ENCODE assay signal across 8 cellular contexts in the genomic region with DNA sequence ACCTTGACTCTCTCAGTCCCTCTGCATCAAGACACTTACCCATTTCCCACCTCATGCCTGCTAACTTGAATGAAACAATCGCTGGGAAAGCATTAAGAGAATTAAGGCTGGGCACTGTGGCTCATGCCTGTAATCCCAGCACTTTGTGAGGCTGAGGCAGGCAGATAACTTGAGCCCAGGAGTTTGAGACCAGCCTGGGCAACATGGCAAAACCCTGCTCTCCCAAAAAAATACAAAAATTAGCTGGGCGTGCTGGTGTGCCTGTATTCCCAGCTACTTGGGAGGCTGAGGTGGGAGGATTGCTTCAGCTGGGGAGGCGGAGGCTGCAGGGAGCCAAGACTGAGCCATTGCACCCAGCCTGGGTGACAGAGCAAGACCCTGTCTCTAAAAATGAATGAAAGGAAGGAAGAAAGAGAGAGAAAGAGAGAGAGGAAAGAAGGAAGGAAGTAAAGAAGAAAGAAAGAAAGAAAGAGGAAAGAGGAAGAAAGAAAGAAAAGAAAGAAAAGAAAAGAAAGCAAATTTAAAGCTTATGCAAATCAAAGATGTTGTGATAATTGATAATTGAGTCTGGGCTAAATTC. TPM values are rescaled to one million over a fixed set of nuclear protein-coding genes. Genes with fewer than 3 reads are reported as not detected.
A peak's percentile ranks its signal among the peaks of the same experiment; 100 is the strongest.
DNase-seq lines count a peak whose midpoint lies in the region; ATAC-seq and TF ChIP-seq lines count a peak whose summit lies in the region.

No MANE protein-coding gene starts in this region.

- H3K27ac Mint-ChIP-seq in chondrocyte (ENCODE audit: unreplicated experiment), result peak overlapping the region; percentile 97

- WGBS in right cardiac atrium, result 77% methylated on average over 3 of the region's 3 CpGs
- 66 to 75% methylated on average over 2 of the region's 3 CpGs for WGBS in mesodermal cell (ENCODE audit: insufficient coverage in 2 of 2), 2 experiments
- 15 to 21% methylated on average over 3 of the region's 3 CpGs for WGBS in aorta, 2 donors

- no peak for TF ChIP-seq CTCF in chondrocyte (IDR thresholded peaks at IDR 0.05)

- H3K27ac ChIP-seq in right cardiac atrium (ENCODE audit: low read length) (no peak overlapping the region), mesodermal cell (ENCODE audit: low read depth, low read length, severe bottlenecking) (peak overlapping the region; percentile 79), aorta (ENCODE audit: low read depth in 1 of 2, low read length in 2 of 2) (peak overlapping the region in 1 of 2 donors; percentile 85)

- ATAC-seq in right cardiac atrium, result no peak
- ATAC-seq in Right ventricle myocardium inferior, result no peak
- no peak for ATAC-seq in aorta (ENCODE audit: low FRiP score)
- no peak for ATAC-seq in GM18858 (IDR thresholded peaks at IDR 0.05; ENCODE audit: unreplicated experiment)
- no peak for ATAC-seq in left colon

- peaks cover 52% of the 10 kb centered on the region for H3K36me3 Mint-ChIP-seq in chondrocyte (ENCODE audit: low read depth)

- no peaks in the 10 kb centered on the region for H3K27me3 Mint-ChIP-seq in chondrocyte (ENCODE audit: low read depth)

- no peaks in the 10 kb centered on the region for H3K9me3 Mint-ChIP-seq in chondrocyte (ENCODE audit: low read depth)

- H3K27me3 ChIP-seq in right cardiac atrium (ENCODE audit: control insufficient read depth, insufficient read depth) (no peaks in the 10 kb centered on the region), aorta (ENCODE audit: control insufficient read depth in 1 of 2, insufficient read depth in 2 of 2, low read length in 1 of 2) (no peaks in the 10 kb centered on the region)

- peaks cover 93% of the 10 kb centered on the region for H3K4me1 Mint-ChIP-seq in chondrocyte (ENCODE audit: low read depth)

- H3K9me3 ChIP-seq in right cardiac atrium (ENCODE audit: control insufficient read depth, low read length), result no peaks in the 10 kb centered on the region
- H3K9me3 ChIP-seq in mesodermal cell (ENCODE audit: control insufficient read depth, low read length), result no peaks in the 10 kb centered on the region
- H3K9me3 ChIP-seq in aorta (ENCODE audit: control insufficient read depth, low read length), result no peaks in the 10 kb centered on the region

- peak overlapping the region; percentile 31 for H3K4me3 ChIP-seq in right cardiac atrium (ENCODE audit: low read length)
- peak overlapping the region; percentile 52 for H3K4me3 ChIP-seq in mesodermal cell (ENCODE audit: extremely low read depth, insufficient read depth, low read length, poor library complexity, severe bottlenecking)
- H3K4me3 ChIP-seq in aorta (ENCODE audit: low read length in 2 of 2), result peak overlapping the region; percentile 40 to 62

- intact Hi-C loops in right cardiac atrium (cut with DNase I) (no loop called here), Right ventricle myocardium inferior (cut with DNase I) (no loop called here), aorta (cut with DNase I) (no loop called here), left colon (cut with DNase I, micrococcal nuclease) (no loop called here)

- peak overlapping the region; percentile 91 for H3K4me3 Mint-ChIP-seq in chondrocyte (ENCODE audit: unreplicated experiment)

- H3K4me1 ChIP-seq in right cardiac atrium (ENCODE audit: control insufficient read depth, insufficient read depth, low read length) (peaks cover 6% of the 10 kb centered on the region), mesodermal cell (ENCODE audit: control insufficient read depth, insufficient read depth, low read length, poor library complexity, severe bottlenecking) (peaks cover 38% of the 10 kb centered on the region), aorta (ENCODE audit: control insufficient read depth in 1 of 2, insufficient read depth in 2 of 2, low read length in 2 of 2) (no peaks in the 10 kb centered on the region)

- H3K36me3 ChIP-seq in mesodermal cell (ENCODE audit: control insufficient read depth, insufficient read depth, low read length), result peaks cover 46% of the 10 kb centered on the region
- H3K36me3 ChIP-seq in aorta (ENCODE audit: control insufficient read depth in 1 of 2, insufficient read depth in 2 of 2, low read length in 1 of 2), result peaks cover 0 to 6% of the 10 kb centered on the region in 2 donors

- DNase-seq in right cardiac atrium, result no peak
- no peak for DNase-seq in Right ventricle myocardium inferior (ENCODE audit: missing footprints)
- no peak for DNase-seq in chondrocyte (ENCODE audit: low spot score)
- no peak for DNase-seq in aorta
- no peak for DNase-seq in left colon
- no peak for DNase-seq in inferior parietal cortex (ENCODE audit: extremely low spot score)

RNA-seq across cellular contexts. Expression of gene SERPINE1, which starts 0.6 kb away (rescaled TPM):
- 10 to 100 TPM in 1 of 4 donors, 1 to 10 TPM in 3; 1.2 to 11.9 (median 2.2) TPM for total RNA-seq in right cardiac atrium
- polyA plus RNA-seq in right cardiac atrium, result 4.5 TPM
- total RNA-seq in Right ventricle myocardium inferior, result 1.6 TPM
- 794 to 1,203 TPM (median 1,180 TPM) in 3 replicates for total RNA-seq in chondrocyte
- 150 TPM for polyA plus RNA-seq in mesodermal cell (2013, experiment 1 of 2)
- 117 TPM for polyA plus RNA-seq in mesodermal cell (2013, experiment 2 of 2)
- total RNA-seq in aorta, result 100 to 1,000 TPM in 1 of 2 donors, 10 to 100 TPM in 1; 57.1 to 693 TPM
- polyA plus RNA-seq in aorta, result 100 to 1,000 TPM in 1 of 2 donors, 10 to 100 TPM in 1; 71.5 to 137 TPM
- 1 to 10 TPM; 1.8 to 3.1 TPM for total RNA-seq in left colon

RNA-seq across cellular contexts. Expression of gene AP1S1, which starts 26.7 kb away (rescaled TPM):
- total RNA-seq in right cardiac atrium, result 10 to 100 TPM; 10.7 to 14.3 (median 12.0) TPM
- 20.9 TPM for polyA plus RNA-seq in right cardiac atrium
- total RNA-seq in Right ventricle myocardium inferior, result 12.8 TPM
- 55.9 to 60.5 TPM (median 60.4 TPM) in 3 replicates for total RNA-seq in chondrocyte
- polyA plus RNA-seq in mesodermal cell (2013, experiment 1 of 2), result 98.7 TPM
- 82.7 TPM for polyA plus RNA-seq in mesodermal cell (2013, experiment 2 of 2)
- 10 to 100 TPM; 21.3 to 26.9 TPM for total RNA-seq in aorta
- polyA plus RNA-seq in aorta, result 10 to 100 TPM; 16.8 to 51.2 TPM
- total RNA-seq in left colon, result 10 to 100 TPM; 70.5 to 84.8 TPM

RNA-seq across cellular contexts. Expression of gene VGF, which starts 37.8 kb away (rescaled TPM):
- total RNA-seq in right cardiac atrium (not detected), Right ventricle myocardium inferior (not detected), chondrocyte (0.22 to 0.26 TPM in 2 of 3 replicates, not detected in the other), aorta (not detected), left colon (under 1 TPM; 0.40 to 0.73 TPM)
- polyA plus RNA-seq in right cardiac atrium (0.07 TPM), aorta (not detected)
- 79.3 TPM for polyA plus RNA-seq in mesodermal cell (2013, experiment 1 of 2)
- polyA plus RNA-seq in mesodermal cell (2013, experiment 2 of 2), result 56.9 TPM

RNA-seq across cellular contexts. Expression of gene TRIM56, which starts 42.3 kb away (rescaled TPM):
- total RNA-seq in right cardiac atrium, result 10 to 100 TPM; 20.0 to 24.5 (median 22.3) TPM
- polyA plus RNA-seq in right cardiac atrium, result 11.4 TPM
- total RNA-seq in Right ventricle myocardium inferior, result 21.0 TPM
- total RNA-seq in chondrocyte, result 26.1 to 35.7 TPM (median 30.4 TPM) in 3 replicates
- polyA plus RNA-seq in mesodermal cell (2013, experiment 1 of 2), result 4.3 TPM
- polyA plus RNA-seq in mesodermal cell (2013, experiment 2 of 2), result 4.8 TPM
- total RNA-seq in aorta, result 10 to 100 TPM; 56.6 to 58.3 TPM
- 10 to 100 TPM in 1 of 2 donors, 1 to 10 TPM in 1; 9.4 to 16.9 TPM for polyA plus RNA-seq in aorta
- total RNA-seq in left colon, result 10 to 100 TPM; 36.2 to 43.3 TPM

RNA-seq across cellular contexts. Expression of gene NAT16, which starts 52.5 kb away (rescaled TPM):
- total RNA-seq in right cardiac atrium (not detected), Right ventricle myocardium inferior (not detected), chondrocyte (not detected in 3 replicates), aorta (not detected), left colon (not detected)
- polyA plus RNA-seq in right cardiac atrium (not detected), aorta (not detected)
- 0.70 TPM for polyA plus RNA-seq in mesodermal cell (2013, experiment 1 of 2)
- 0.20 TPM for polyA plus RNA-seq in mesodermal cell (2013, experiment 2 of 2)

Comparison
In these comparisons a context has a peak if more than half of its experiments do, and no peak if none do; other contexts are left out.
1. RNA of gene SERPINE1, which starts 0.6 kb away (total RNA-seq): 794 to 1,203 TPM in chondrocyte and 57.1 to 693 TPM in aorta; 1.8 to 3.1 TPM in left colon, 1.2 to 11.9 TPM in right cardiac atrium and 1.6 TPM in Right ventricle myocardium inferior (single experiment); every median in the first group is over 4 times any median in the second.
2. Peak in every context shown above with its lines, with median percentiles within 50 percentile points of each other: H3K4me3 ChIP-seq.